Comparison of ENCODE assay signal across 25 cellular contexts in the genomic region with DNA sequence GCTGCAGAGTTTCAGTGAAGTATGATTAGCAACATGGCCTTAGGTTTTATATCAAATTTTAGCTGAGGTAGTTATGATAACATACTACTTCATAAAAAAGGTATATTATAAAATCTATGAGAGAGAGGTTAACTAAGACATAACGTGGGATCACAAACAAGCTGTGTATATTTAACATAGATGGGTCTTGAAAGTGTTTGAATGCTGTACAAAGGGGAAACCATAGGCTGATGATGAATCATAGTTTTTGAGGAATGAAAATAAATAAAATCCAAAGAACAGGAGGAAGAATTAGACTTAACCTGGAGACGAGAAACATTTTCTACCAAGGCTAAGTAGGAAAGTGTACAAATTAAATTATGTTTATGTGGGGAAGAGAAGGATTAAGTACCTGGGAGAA.
"Had no signal": no experiment of that assay in that cellular context is flagged by ENCODE, and none has a peak within 500 bp of the region (broad histone marks: within the 10 kb centered on the region; RNA-seq: fewer than 3 reads in every experiment).

No MANE protein-coding gene starts in this region.

- H3K9me3 ChIP-seq: left lung, lower lobe of right lung, pancreas, prostate gland, stomach, thoracic aorta, tibial nerve, uterus had no signal

- H3K27me3 ChIP-seq: left lung, pancreas, stomach, tibial nerve, uterus had no signal

- DNase-seq: hippocampal formation; kidney; left colon; left lung; lower lobe of right lung; mammary epithelial cell; mesenchymal stem cell; naive thymus-derived CD8-positive, alpha-beta T cell; nucleus accumbens; pancreas; posterior cingulate gyrus; retina; right cardiac atrium; stimulated activated CD4-positive, alpha-beta T cell treated with anti-CD3 and anti-CD28 coated beads, Interleukin-12 subunit alpha, Interleukin-12 subunit beta, amount 100 ng/mL, for 4 hours; stimulated activated CD4-positive, alpha-beta T cell treated with anti-CD3 and anti-CD28 coated beads, Interleukin-15, amount 100 ng/mL, for 24 hours; stimulated activated CD4-positive, alpha-beta T cell treated with anti-CD3 and anti-CD28 coated beads, Interleukin-2, amount 100 ng/mL, for 24 hours; stimulated activated CD4-positive, alpha-beta T cell treated with anti-CD3 and anti-CD28 coated beads, Interleukin-4, amount 100 ng/mL, for 1 hour; stimulated activated naive B cell treated with anti-CD40 and anti-IgM and Interleukin-4, amounts not matched to agents 10 μg/mL and 1 μg/mL and 100 μg/mL, for 72 hours; stimulated activated naive CD8-positive, alpha-beta T cell treated with anti-CD3 and anti-CD28 coated beads, Interleukin-15, Interleukin-2, amounts not matched to agents 100 U/mL and 50 U/mL, for 24 hours; stomach; uterus had no signal

- H3K4me3 ChIP-seq: left lung, lower lobe of right lung, pancreas, prostate gland, skin epidermis, stomach, thoracic aorta, tibial nerve, uterus had no signal

- H3K27ac ChIP-seq: left lung, lower lobe of right lung, pancreas, prostate gland, skin epidermis, stomach, thoracic aorta, tibial nerve, uterus had no signal

- H3K4me1 ChIP-seq: left lung, lower lobe of right lung, pancreas, stomach, tibial nerve, uterus had no signal

- H3K36me3 ChIP-seq: left lung, lower lobe of right lung, pancreas, prostate gland, stomach, thoracic aorta, tibial nerve, uterus had no signal
